Comparison of ENCODE assay signal across 35 cellular contexts in the genomic region with DNA sequence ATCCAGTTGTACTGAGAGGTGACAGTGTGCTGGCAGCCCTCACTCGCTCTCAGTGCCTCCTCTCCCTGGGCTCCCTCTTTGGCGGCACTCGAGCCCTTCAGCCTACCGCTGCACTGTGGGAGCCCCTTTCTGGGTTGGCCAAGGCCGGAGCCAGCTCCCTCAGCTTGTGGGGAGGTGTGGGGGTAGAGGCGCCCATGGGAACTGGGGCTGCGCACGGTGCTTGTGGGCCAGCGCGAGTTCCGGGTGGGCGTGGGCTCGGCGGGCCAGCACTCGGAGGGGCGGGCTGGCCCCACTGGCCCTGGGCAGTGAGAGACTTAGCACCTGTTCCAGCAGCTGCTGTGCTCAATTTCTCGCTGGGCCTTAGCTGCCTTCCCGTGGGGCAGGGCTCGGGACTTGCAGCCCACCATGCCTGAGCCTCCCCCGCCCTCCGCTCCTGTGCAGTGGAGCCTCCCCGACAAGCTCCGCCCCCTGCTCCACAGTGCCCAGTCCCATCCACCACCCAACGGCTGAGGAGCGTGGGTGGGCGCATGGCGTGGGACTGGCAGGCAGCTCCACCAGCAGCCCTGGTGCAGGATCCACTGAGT.
"Had no signal": no experiment of that assay in that cellular context is flagged by ENCODE, and none has a peak within 500 bp of the region (broad histone marks: within the 10 kb centered on the region; RNA-seq: fewer than 3 reads in every experiment).

No MANE protein-coding gene starts in this region.

- H3K4me1 Mint-ChIP-seq: activated CD4-positive, alpha-beta memory T cell treated with anti-CD3 and anti-CD28 coated beads, Interleukin-2, amount 10 ng/mL, durations not matched to agents 7 days and 5 days; activated naive CD8-positive, alpha-beta T cell treated with anti-CD3 and anti-CD28 coated beads for 36 hours; activated T-helper 17 cell treated with anti-CD3 and anti-CD28 coated beads, Interleukin-2, amount 50 U/mL, for 72 hours; central memory CD8-positive, alpha-beta T cell had no signal

- H3K4me3 ChIP-seq: MG63 had no signal

- H3K36me3 Mint-ChIP-seq: activated naive CD8-positive, alpha-beta T cell treated with anti-CD3 and anti-CD28 coated beads for 36 hours had no signal

- H3K27me3 Mint-ChIP-seq: activated CD4-positive, alpha-beta memory T cell treated with anti-CD3 and anti-CD28 coated beads, Interleukin-2, amount 10 ng/mL, durations not matched to agents 7 days and 5 days; activated T-helper 17 cell treated with anti-CD3 and anti-CD28 coated beads, Interleukin-2, amount 50 U/mL, for 72 hours; central memory CD8-positive, alpha-beta T cell had no signal

- DNase-seq: activated CD4-positive, alpha-beta memory T cell treated with anti-CD3 and anti-CD28 coated beads, Interleukin-2, amount 10 ng/mL, durations not matched to agents 7 days and 5 days; activated CD4-positive, alpha-beta T cell treated with anti-CD3 and anti-CD28 coated beads for 1 hour; activated CD4-positive, alpha-beta T cell treated with anti-CD3 and anti-CD28 coated beads for 48 hours; activated CD4-positive, CD25-positive, alpha-beta regulatory T cell; activated effector memory CD4-positive, alpha-beta T cell treated with anti-CD3 and anti-CD28 coated beads, Interleukin-2, amount 50 U/mL, for 16 hours; activated naive CD4-positive, alpha-beta T cell; activated naive CD4-positive, alpha-beta T cell treated with anti-CD3 and anti-CD28 coated beads, Interleukin-2, amount 50 U/mL, for 16 hours; activated naive CD8-positive, alpha-beta T cell treated with anti-CD3 and anti-CD28 coated beads for 36 hours; activated T-cell treated with anti-CD3 and anti-CD28 coated beads, Interleukin-2, amount 50 U/mL, for 1 hour; activated T-cell treated with anti-CD3 and anti-CD28 coated beads, Interleukin-2, amount 50 U/mL, for 72 hours; amniotic stem cell; aorta; brain microvascular endothelial cell; Kasumi-1; KG1; MG63; NCI-H1048; NCI-H1105 treated with DMSO at 0.1 percent for 48 hours; NCI-H1436; NCI-H1694; NCI-H1930; NCI-H2081 treated with DMSO at 0.1 percent for 48 hours; NCI-H226; NCI-H446 treated with DMSO at 0.1 percent for 48 hours; NCI-H524; NCI-H69; NCI-H82; SHP77 treated with DMSO at 0.1 percent for 48 hours; SW 1271; T-helper 1 cell; T-helper 9 cell had no signal

- ATAC-seq: activated T-cell treated with anti-CD3 and anti-CD28 coated beads, Interleukin-2, amount 50 U/mL, for 72 hours; activated T-helper 17 cell treated with anti-CD3 and anti-CD28 coated beads, Interleukin-2, amount 50 U/mL, for 72 hours; Panc1 had no signal

- H3K27ac Mint-ChIP-seq: activated CD4-positive, alpha-beta memory T cell treated with anti-CD3 and anti-CD28 coated beads, Interleukin-2, amount 10 ng/mL, durations not matched to agents 7 days and 5 days; activated naive CD8-positive, alpha-beta T cell treated with anti-CD3 and anti-CD28 coated beads for 36 hours; activated T-cell treated with anti-CD3 and anti-CD28 coated beads, Interleukin-2, amount 50 U/mL, for 72 hours; activated T-helper 17 cell treated with anti-CD3 and anti-CD28 coated beads, Interleukin-2, amount 50 U/mL, for 72 hours had no signal

- H3K4me3 Mint-ChIP-seq: activated CD4-positive, alpha-beta memory T cell treated with anti-CD3 and anti-CD28 coated beads, Interleukin-2, amount 10 ng/mL, durations not matched to agents 7 days and 5 days; activated naive CD8-positive, alpha-beta T cell treated with anti-CD3 and anti-CD28 coated beads for 36 hours; activated T-cell treated with anti-CD3 and anti-CD28 coated beads, Interleukin-2, amount 50 U/mL, for 72 hours; activated T-helper 17 cell treated with anti-CD3 and anti-CD28 coated beads, Interleukin-2, amount 50 U/mL, for 72 hours; central memory CD8-positive, alpha-beta T cell had no signal

- H3K27ac ChIP-seq: brain microvascular endothelial cell, VCaP had no signal

- H3K27me3 ChIP-seq: brain microvascular endothelial cell, MG63 had no signal

- H3K36me3 ChIP-seq: brain microvascular endothelial cell, MG63 had no signal
